26 cellular contexts compared by ENCODE assay signal in genomic region chr7:94998951-94999350, GRCh38.
"Had no signal": no experiment of that assay in that cellular context is flagged by ENCODE, and none has a peak within 500 bp of the region (broad histone marks: within the 10 kb centered on the region; RNA-seq: fewer than 3 reads in every experiment).

No MANE protein-coding gene starts in this region.

- H3K36me3 ChIP-seq: adrenal gland, cardiac muscle cell, thyroid gland had no signal

- ATAC-seq: esophagus mucosa; left ventricle myocardium superior; naive thymus-derived CD8-positive, alpha-beta T cell; sciatic nerve; stimulated activated memory B cell treated with anti-CD40 and anti-IgM and Interleukin-4, amounts not matched to agents 10 μg/mL and 1 μg/mL and 100 μg/mL, for 72 hours; stimulated activated naive CD8-positive, alpha-beta T cell treated with anti-CD3 and anti-CD28 coated beads, Interleukin-15, amount 100 ng/mL, for 72 hours had no signal

- H3K4me2 ChIP-seq: smooth muscle cell had no signal

- FAIRE-seq: islet of Langerhans, TTC549 had no signal

- DNase-seq: activated CD4-positive, alpha-beta T cell treated with anti-CD3 and anti-CD28 coated beads for 4 hours; activated CD4-positive, alpha-beta T cell treated with anti-CD3 and anti-CD28 coated beads, Interleukin-2, amount 50 U/mL, for 4 hours; activated effector memory CD4-positive, alpha-beta T cell treated with Interleukin-2 at 50 U/mL for 16 hours; activated naive CD4-positive, alpha-beta T cell treated with anti-CD3 and anti-CD28 coated beads for 36 hours; activated naive CD8-positive, alpha-beta T cell treated with anti-CD3 and anti-CD28 coated beads for 36 hours; activated T-cell treated with anti-CD3 and anti-CD28 coated beads for 4 hours; adrenal gland; aorta; foreskin melanocyte; left ventricle myocardium superior; naive thymus-derived CD8-positive, alpha-beta T cell; stimulated activated CD4-positive, alpha-beta T cell treated with anti-CD3 and anti-CD28 coated beads, Interleukin-1b, Interleukin-23, amount 100 ng/mL, for 48 hours; stimulated activated CD4-positive, alpha-beta T cell treated with anti-CD3 and anti-CD28 coated beads, Interleukin-4, amount 100 ng/mL, for 4 hours; stimulated activated CD8-positive, alpha-beta memory T cell treated with anti-CD3 and anti-CD28 coated beads, Interleukin-4, amount 100 ng/mL, for 48 hours; stimulated activated naive CD8-positive, alpha-beta T cell treated with anti-CD3 and anti-CD28 coated beads, Interleukin-15, amount 100 ng/mL, for 72 hours; SW 1271; T-helper 9 cell; thyroid gland had no signal

- H3K4me3 ChIP-seq: adrenal gland, cardiac muscle cell, smooth muscle cell, thyroid gland had no signal

- H3K27ac ChIP-seq: adrenal gland, cardiac muscle cell, thyroid gland, VCaP had no signal

- H3K9me3 ChIP-seq: adrenal gland, thyroid gland had no signal

- H3K27me3 ChIP-seq: adrenal gland, cardiac muscle cell, thyroid gland had no signal
